1 cellular context compared by ENCODE assay signal in the genomic region with DNA sequence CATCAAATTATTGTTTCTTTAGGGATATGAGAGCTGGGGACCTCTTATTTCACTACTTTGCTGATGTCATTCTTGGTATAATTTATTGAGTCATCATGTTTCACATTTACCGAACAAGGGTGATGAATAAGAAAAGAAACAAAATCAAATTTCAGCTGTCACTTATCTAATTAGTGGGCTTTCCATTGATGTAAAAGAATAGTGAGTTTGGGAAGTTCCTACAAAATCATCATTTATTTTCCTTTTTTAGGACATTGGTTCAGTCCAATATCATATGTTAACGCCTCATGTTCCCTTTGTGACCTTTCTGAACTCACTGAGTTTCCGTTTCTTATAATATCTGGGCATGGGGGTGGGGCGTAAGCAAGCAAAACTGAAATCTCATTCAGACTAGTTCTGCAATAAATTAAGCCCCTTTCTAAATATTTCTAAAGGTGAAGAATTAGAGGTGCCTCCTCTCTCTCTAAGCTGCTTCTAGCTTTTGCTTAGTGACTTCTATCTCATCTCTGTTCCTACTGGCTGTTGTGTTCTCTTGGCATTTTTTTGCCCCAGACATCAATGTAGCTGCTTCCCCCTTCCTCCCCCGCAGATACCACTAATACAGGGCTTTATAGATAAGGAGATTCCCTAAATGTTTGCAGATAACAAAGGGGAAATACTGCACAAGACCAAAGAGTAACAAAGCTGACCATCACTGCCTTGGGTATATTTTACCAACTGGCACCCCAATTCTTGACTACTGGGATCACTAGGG.
TF ChIP-seq lines count a peak whose summit lies in the region.

No MANE protein-coding gene starts in this region.

TF ChIP-seq in GM12878, 131 proteins besides CTCF, POLR2A, EP300 and RAD21 (continued from another document and continues in another):
- TF ChIP-seq, protein P1, sequence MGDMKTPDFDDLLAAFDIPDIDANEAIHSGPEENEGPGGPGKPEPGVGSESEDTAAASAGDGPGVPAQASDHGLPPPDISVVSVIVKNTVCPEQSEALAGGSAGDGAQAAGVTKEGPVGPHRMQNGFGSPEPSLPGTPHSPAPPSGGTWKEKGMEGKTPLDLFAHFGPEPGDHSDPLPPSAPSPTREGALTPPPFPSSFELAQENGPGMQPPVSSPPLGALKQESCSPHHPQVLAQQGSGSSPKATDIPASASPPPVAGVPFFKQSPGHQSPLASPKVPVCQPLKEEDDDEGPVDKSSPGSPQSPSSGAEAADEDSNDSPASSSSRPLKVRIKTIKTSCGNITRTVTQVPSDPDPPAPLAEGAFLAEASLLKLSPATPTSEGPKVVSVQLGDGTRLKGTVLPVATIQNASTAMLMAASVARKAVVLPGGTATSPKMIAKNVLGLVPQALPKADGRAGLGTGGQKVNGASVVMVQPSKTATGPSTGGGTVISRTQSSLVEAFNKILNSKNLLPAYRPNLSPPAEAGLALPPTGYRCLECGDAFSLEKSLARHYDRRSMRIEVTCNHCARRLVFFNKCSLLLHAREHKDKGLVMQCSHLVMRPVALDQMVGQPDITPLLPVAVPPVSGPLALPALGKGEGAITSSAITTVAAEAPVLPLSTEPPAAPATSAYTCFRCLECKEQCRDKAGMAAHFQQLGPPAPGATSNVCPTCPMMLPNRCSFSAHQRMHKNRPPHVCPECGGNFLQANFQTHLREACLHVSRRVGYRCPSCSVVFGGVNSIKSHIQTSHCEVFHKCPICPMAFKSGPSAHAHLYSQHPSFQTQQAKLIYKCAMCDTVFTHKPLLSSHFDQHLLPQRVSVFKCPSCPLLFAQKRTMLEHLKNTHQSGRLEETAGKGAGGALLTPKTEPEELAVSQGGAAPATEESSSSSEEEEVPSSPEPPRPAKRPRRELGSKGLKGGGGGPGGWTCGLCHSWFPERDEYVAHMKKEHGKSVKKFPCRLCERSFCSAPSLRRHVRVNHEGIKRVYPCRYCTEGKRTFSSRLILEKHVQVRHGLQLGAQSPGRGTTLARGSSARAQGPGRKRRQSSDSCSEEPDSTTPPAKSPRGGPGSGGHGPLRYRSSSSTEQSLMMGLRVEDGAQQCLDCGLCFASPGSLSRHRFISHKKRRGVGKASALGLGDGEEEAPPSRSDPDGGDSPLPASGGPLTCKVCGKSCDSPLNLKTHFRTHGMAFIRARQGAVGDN (IDR thresholded peaks at IDR 0.05) = no peak
- TF ChIP-seq IKZF1 (conservative IDR thresholded peaks at IDR 0.05) = 0 out of 2 replicates have a peak, but pooled peaks have one; percentile 38
- no peak for TF ChIP-seq ZNF384 (IDR thresholded peaks at IDR 0.05; ENCODE audit: borderline replicate concordance, low read depth, low read length)
- peak; percentile 58; the same call in 1 of the 2 replicates for TF ChIP-seq FOXM1 (IDR thresholded peaks at IDR 0.05; ENCODE audit: low read depth, low read length)
- TF ChIP-seq NFIC (IDR thresholded peaks at IDR 0.05; ENCODE audit: low read depth, low read length) = peak; percentile 79; the same call in 1 of the 2 replicates
- TF ChIP-seq REST (IDR thresholded peaks at IDR 0.05; ENCODE audit: low read depth, low read length) = no peak
- no peak for TF ChIP-seq SP1 (IDR thresholded peaks at IDR 0.05; ENCODE audit: low read depth, low read length)
- TF ChIP-seq, protein P2, sequence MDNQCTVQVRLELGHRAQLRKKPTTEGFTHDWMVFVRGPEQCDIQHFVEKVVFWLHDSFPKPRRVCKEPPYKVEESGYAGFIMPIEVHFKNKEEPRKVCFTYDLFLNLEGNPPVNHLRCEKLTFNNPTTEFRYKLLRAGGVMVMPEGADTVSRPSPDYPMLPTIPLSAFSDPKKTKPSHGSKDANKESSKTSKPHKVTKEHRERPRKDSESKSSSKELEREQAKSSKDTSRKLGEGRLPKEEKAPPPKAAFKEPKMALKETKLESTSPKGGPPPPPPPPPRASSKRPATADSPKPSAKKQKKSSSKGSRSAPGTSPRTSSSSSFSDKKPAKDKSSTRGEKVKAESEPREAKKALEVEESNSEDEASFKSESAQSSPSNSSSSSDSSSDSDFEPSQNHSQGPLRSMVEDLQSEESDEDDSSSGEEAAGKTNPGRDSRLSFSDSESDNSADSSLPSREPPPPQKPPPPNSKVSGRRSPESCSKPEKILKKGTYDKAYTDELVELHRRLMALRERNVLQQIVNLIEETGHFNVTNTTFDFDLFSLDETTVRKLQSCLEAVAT (IDR thresholded peaks at IDR 0.05) = no peak
- TF ChIP-seq BCLAF1 (IDR thresholded peaks at IDR 0.05) = no peak
- TF ChIP-seq ZZZ3 (IDR thresholded peaks at IDR 0.05; ENCODE audit: control insufficient read depth, insufficient read length, low read depth) = no peak
- TF ChIP-seq MXI1 (IDR thresholded peaks at IDR 0.05; ENCODE audit: low read depth, low read length) = no peak
- TF ChIP-seq EED (IDR thresholded peaks at IDR 0.05; ENCODE audit: low read depth) = peak; percentile 23; the same call in 1 of the 2 replicates
- TF ChIP-seq, protein P3, sequence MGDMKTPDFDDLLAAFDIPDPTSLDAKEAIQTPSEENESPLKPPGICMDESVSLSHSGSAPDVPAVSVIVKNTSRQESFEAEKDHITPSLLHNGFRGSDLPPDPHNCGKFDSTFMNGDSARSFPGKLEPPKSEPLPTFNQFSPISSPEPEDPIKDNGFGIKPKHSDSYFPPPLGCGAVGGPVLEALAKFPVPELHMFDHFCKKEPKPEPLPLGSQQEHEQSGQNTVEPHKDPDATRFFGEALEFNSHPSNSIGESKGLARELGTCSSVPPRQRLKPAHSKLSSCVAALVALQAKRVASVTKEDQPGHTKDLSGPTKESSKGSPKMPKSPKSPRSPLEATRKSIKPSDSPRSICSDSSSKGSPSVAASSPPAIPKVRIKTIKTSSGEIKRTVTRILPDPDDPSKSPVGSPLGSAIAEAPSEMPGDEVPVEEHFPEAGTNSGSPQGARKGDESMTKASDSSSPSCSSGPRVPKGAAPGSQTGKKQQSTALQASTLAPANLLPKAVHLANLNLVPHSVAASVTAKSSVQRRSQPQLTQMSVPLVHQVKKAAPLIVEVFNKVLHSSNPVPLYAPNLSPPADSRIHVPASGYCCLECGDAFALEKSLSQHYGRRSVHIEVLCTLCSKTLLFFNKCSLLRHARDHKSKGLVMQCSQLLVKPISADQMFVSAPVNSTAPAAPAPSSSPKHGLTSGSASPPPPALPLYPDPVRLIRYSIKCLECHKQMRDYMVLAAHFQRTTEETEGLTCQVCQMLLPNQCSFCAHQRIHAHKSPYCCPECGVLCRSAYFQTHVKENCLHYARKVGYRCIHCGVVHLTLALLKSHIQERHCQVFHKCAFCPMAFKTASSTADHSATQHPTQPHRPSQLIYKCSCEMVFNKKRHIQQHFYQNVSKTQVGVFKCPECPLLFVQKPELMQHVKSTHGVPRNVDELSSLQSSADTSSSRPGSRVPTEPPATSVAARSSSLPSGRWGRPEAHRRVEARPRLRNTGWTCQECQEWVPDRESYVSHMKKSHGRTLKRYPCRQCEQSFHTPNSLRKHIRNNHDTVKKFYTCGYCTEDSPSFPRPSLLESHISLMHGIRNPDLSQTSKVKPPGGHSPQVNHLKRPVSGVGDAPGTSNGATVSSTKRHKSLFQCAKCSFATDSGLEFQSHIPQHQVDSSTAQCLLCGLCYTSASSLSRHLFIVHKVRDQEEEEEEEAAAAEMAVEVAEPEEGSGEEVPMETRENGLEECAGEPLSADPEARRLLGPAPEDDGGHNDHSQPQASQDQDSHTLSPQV (IDR thresholded peaks at IDR 0.05) = no peak
- TF ChIP-seq TCF3 (IDR thresholded peaks at IDR 0.05; ENCODE audit: borderline replicate concordance, insufficient read depth, low read depth, low read length) = no peak
- TF ChIP-seq HCFC1 (IDR thresholded peaks at IDR 0.05; ENCODE audit: low read length) = no peak
- no peak for TF ChIP-seq CBX5 (IDR thresholded peaks at IDR 0.05; ENCODE audit: low read depth)
- no peak for TF ChIP-seq NKRF (conservative IDR thresholded peaks at IDR 0.05)
- TF ChIP-seq ZSCAN29 (IDR thresholded peaks at IDR 0.05) = no peak
- no peak for TF ChIP-seq JUND (IDR thresholded peaks at IDR 0.05; ENCODE audit: low read depth, low read length)
- TF ChIP-seq MEF2B (IDR thresholded peaks at IDR 0.05; ENCODE audit: partially characterized antibody, poor library complexity, severe bottlenecking) = peak; percentile 19
- TF ChIP-seq ATF3 (IDR thresholded peaks at IDR 0.05; ENCODE audit: borderline replicate concordance, extremely low read depth, low read depth, low read length) = no peak
- no peak for TF ChIP-seq BHLHE40 (IDR thresholded peaks at IDR 0.05; ENCODE audit: borderline replicate concordance in 1 of 2, low read depth in 2 of 2, low read length in 1 of 2)
- no peak for TF ChIP-seq MYB (IDR thresholded peaks at IDR 0.05; ENCODE audit: borderline replicate concordance, low read depth, low read length)
- no peak for TF ChIP-seq ZNF24 (IDR thresholded peaks at IDR 0.05)
- no peak for TF ChIP-seq SMAD1 (IDR thresholded peaks at IDR 0.05; ENCODE audit: low read depth, partially characterized antibody)
- no peak for TF ChIP-seq ASH2L (IDR thresholded peaks at IDR 0.05; ENCODE audit: borderline replicate concordance, low read depth)
- no peak for TF ChIP-seq YBX1 (IDR thresholded peaks at IDR 0.05)
- no peak for TF ChIP-seq CBX3 (IDR thresholded peaks at IDR 0.05; ENCODE audit: borderline replicate concordance, low read depth)
- TF ChIP-seq EGR1 (IDR thresholded peaks at IDR 0.05; ENCODE audit: borderline replicate concordance in 1 of 2, low read depth in 2 of 2, low read length in 2 of 2) = peak in 1 of 2 experiments; percentile 48; a peak in 1 of 3 replicates
- no peak for TF ChIP-seq KDM1A (IDR thresholded peaks at IDR 0.05; ENCODE audit: borderline replicate concordance)
- 0 out of 2 replicates have a peak, but pooled peaks have one; percentile 49 for TF ChIP-seq ESRRA (IDR thresholded peaks at IDR 0.05; ENCODE audit: low read length)
- no peak; the same call in 1 of the 2 replicates for TF ChIP-seq NBN (IDR thresholded peaks at IDR 0.05)
- TF ChIP-seq NR2C2 (IDR thresholded peaks at IDR 0.05; ENCODE audit: borderline replicate concordance, control insufficient read depth, insufficient read length, low read depth) = no peak
- no peak for TF ChIP-seq RFX5 (IDR thresholded peaks at IDR 0.05; ENCODE audit: low read depth, low read length)
- no peak for TF ChIP-seq SMC3 (IDR thresholded peaks at IDR 0.05; ENCODE audit: borderline replicate concordance, low read length)
- no peak for TF ChIP-seq SRF (IDR thresholded peaks at IDR 0.05; ENCODE audit: low read depth in 2 of 2, low read length in 2 of 2)
